In the genomic region with DNA sequence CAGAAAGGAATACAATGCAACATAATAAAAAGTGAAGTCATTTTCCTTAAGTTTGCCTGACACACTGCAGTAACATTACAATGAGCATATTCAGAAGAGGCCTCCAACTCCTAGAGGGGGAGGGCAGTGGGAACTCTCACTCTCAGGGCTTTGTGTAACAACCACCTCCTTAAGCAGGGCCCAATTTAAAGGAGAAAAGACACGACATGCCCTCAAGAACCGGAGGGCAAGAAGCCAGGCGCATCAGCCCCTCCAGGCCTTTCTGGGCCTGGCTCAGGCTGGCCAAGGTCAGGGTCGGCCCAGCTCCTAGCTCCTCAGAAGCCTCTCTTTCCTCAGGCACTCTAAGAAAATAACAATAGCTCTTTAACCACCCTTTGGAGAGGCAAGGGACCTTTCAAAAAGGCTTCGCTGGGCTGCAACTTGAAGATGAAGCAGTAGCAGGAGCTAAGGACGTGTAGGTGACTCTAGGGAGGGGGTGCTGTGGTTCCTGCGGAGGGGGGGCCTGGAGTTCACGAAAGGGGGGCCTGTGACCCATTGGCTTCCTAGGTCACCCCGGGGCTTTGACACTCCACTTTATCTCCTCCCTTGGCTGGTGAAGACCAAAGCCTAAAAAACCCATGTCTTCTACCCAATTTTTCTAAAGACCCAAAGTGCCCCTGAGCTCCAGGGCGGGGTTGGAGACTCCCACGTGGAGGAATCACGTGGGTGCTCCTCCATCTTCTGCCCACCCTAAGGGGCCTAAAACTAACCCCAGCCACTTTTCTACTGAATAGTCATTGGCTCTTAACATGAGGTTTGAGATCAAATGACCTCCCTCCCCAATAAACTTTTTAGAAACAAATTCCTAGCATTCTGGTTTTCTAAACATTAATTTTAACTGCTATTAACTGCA, we compare ENCODE assay signal across 12 cellular contexts. TPM values are rescaled to one million over a fixed set of nuclear protein-coding genes. Genes with fewer than 3 reads are reported as not detected.
DNase-seq lines count a peak whose midpoint lies in the region; ATAC-seq and TF ChIP-seq lines count a peak whose summit lies in the region.
"Had no signal": no experiment of that assay in that cellular context is flagged by ENCODE, and none has a peak within 500 bp of the region (broad histone marks: within the 10 kb centered on the region; RNA-seq: fewer than 3 reads in every experiment).

No MANE protein-coding gene starts in this region.

- H3K9ac ChIP-seq in KMS-11, result no peak overlapping the region; the same call in 1 of the 2 replicates

- H3K4me1 ChIP-seq in KMS-11 (ENCODE audit: low read depth, poor library complexity, severe bottlenecking), result peaks cover 92% of the 10 kb centered on the region
- H3K4me1 ChIP-seq in breast epithelium, result peaks cover 0 to 8% of the 10 kb centered on the region in 2 donors
- H3K4me1 ChIP-seq in BE2C, result peaks cover 5% of the 10 kb centered on the region

- peaks cover 16% of the 10 kb centered on the region for H3K36me3 Mint-ChIP-seq in nephron (ENCODE audit: low read depth)
- H3K36me3 Mint-ChIP-seq in activated naive CD4-positive, alpha-beta T cell treated with anti-CD3 and anti-CD28 coated beads for 36 hours (ENCODE audit: low read depth), result peaks cover 14% of the 10 kb centered on the region

- no peak for TF ChIP-seq POLR2A in breast epithelium (IDR thresholded peaks at IDR 0.05)

- H3K4me3 Mint-ChIP-seq in nephron, result no peak overlapping the region
- no peak overlapping the region for H3K4me3 Mint-ChIP-seq in activated naive CD4-positive, alpha-beta T cell treated with anti-CD3 and anti-CD28 coated beads for 36 hours

- no peak overlapping the region for H2AFZ ChIP-seq in KMS-11 (ENCODE audit: low read depth)

- peak overlapping the region; percentile 45 to 97 (median 84) for H3K27ac Mint-ChIP-seq in nephron
- H3K27ac Mint-ChIP-seq in activated naive CD4-positive, alpha-beta T cell treated with anti-CD3 and anti-CD28 coated beads for 36 hours, result no peak overlapping the region

- CTCF ChIA-PET in activated naive CD4-positive, alpha-beta T cell treated with anti-CD3 and anti-CD28 coated beads for 36 hours (lab: Charles Lee), result interaction anchor here (0.7 to 9.9 kb wide), 4 partner anchors 9 to 201 kb away, joined by 3 to 73 read pairs (median 4); a partner anchor contains a TSS

- TF ChIP-seq CTCF in KMS-11 (conservative IDR thresholded peaks at IDR 0.05; ENCODE audit: low read depth, low read length) (no peak), breast epithelium (IDR thresholded peaks at IDR 0.05) (no peak), nephron (IDR thresholded peaks at IDR 0.05; ENCODE audit: unreplicated experiment in 3 of 3) (no peak), BE2C (IDR thresholded peaks at IDR 0.05; ENCODE audit: low read depth, low read length) (no peak)

- peaks cover 88% of the 10 kb centered on the region for H3K4me1 Mint-ChIP-seq in nephron
- peaks cover 82% of the 10 kb centered on the region for H3K4me1 Mint-ChIP-seq in activated naive CD4-positive, alpha-beta T cell treated with anti-CD3 and anti-CD28 coated beads for 36 hours (ENCODE audit: low read depth)

- no peaks in the 10 kb centered on the region for H4K20me1 ChIP-seq in KMS-11 (ENCODE audit: insufficient read depth)

- H3K27me3 Mint-ChIP-seq in nephron (ENCODE audit: low read depth), result no peaks in the 10 kb centered on the region
- no peaks in the 10 kb centered on the region for H3K27me3 Mint-ChIP-seq in activated naive CD4-positive, alpha-beta T cell treated with anti-CD3 and anti-CD28 coated beads for 36 hours (ENCODE audit: low read depth)

- no peak for ATAC-seq in HG03432 (IDR thresholded peaks at IDR 0.05; ENCODE audit: unreplicated experiment)
- ATAC-seq: lower lobe of right lung had no signal

- no peaks in the 10 kb centered on the region; the same call in 1 of the 2 replicates for H3K36me3 ChIP-seq in KMS-11 (ENCODE audit: insufficient read depth)
- H3K36me3 ChIP-seq in breast epithelium, result no peaks in the 10 kb centered on the region
- 0 out of 2 replicates have a peak, but pooled peaks cover 3% of the 10 kb centered on the region for H3K36me3 ChIP-seq in BE2C

- H3K9me3 ChIP-seq in breast epithelium (no peaks in the 10 kb centered on the region), BE2C (no peaks in the 10 kb centered on the region)
- H3K9me3 ChIP-seq: lower lobe of right lung, spleen had no signal

- peak overlapping the region; percentile 91; the same call in 1 of the 2 replicates for H3K27ac ChIP-seq in KMS-11
- H3K27ac ChIP-seq in breast epithelium, result peak overlapping the region; percentile 54 to 78
- H3K27ac ChIP-seq: lower lobe of right lung had no signal

- H3K27me3 ChIP-seq in KMS-11 (ENCODE audit: insufficient read depth, low read depth) (no peaks in the 10 kb centered on the region), breast epithelium (no peaks in the 10 kb centered on the region), BE2C (no peaks in the 10 kb centered on the region)
- H3K27me3 ChIP-seq: spleen had no signal

- peaks cover 92% of the 10 kb centered on the region for H3K79me2 ChIP-seq in KMS-11 (ENCODE audit: insufficient read depth, low read depth)

- peak overlapping the region; percentile 81 for H3K4me2 ChIP-seq in KMS-11

- DNase-seq in DMS79 treated with DMSO at 0.1 percent for 48 hours (lab: John Stamatoyannopoulos, UW) (peak; percentile 69), breast epithelium (ENCODE audit: low spot score in 2 of 2) (no peak), BE2C (no peak), dedifferentiated amniotic fluid mesenchymal stem cell (ENCODE audit: extremely low spot score) (no peak)
- no peak for DNase-seq in activated naive CD4-positive, alpha-beta T cell treated with anti-CD3 and anti-CD28 coated beads for 36 hours
- DNase-seq: lower lobe of right lung, NCI-H187 treated with DMSO at 0.1 percent for 48 hours, SHP77 treated with DMSO at 0.1 percent for 48 hours, spleen had no signal

- intact Hi-C loops in breast epithelium (cut with DNase I; ENCODE audit: low total_unique reads), result no loop called here
- intact Hi-C loops in activated naive CD4-positive, alpha-beta T cell treated with anti-CD3 and anti-CD28 coated beads for 36 hours (cut with micrococcal nuclease), result no loop called here

- no peaks in the 10 kb centered on the region for H3K9me3 Mint-ChIP-seq in nephron
- no peaks in the 10 kb centered on the region for H3K9me3 Mint-ChIP-seq in activated naive CD4-positive, alpha-beta T cell treated with anti-CD3 and anti-CD28 coated beads for 36 hours

- H3K4me3 ChIP-seq in KMS-11 (IDR thresholded peaks at IDR 0.05; ENCODE audit: insufficient read depth, low read depth, low read length) (no peak overlapping the region), breast epithelium (no peak overlapping the region), BE2C (ENCODE audit: low read depth, low read length) (no peak overlapping the region)
- H3K4me3 ChIP-seq: lower lobe of right lung, spleen had no signal

RNA-seq across cellular contexts. Expression of a gene that starts 13.3 kb away (rescaled TPM):
- total RNA-seq in breast epithelium, result 10 to 100 TPM; 12.8 to 20.0 (median 17.0) TPM
- total RNA-seq in activated naive CD4-positive, alpha-beta T cell treated with anti-CD3 and anti-CD28 coated beads for 36 hours, result 10 to 100 TPM; 11.4 to 11.6 TPM
- polyA plus RNA-seq in BE2C (2012; ENCODE audit: insufficient read depth, insufficient read length, low read depth), result 7.0 TPM
